ENCODE assay signal across 1 cellular context in the genomic region with DNA sequence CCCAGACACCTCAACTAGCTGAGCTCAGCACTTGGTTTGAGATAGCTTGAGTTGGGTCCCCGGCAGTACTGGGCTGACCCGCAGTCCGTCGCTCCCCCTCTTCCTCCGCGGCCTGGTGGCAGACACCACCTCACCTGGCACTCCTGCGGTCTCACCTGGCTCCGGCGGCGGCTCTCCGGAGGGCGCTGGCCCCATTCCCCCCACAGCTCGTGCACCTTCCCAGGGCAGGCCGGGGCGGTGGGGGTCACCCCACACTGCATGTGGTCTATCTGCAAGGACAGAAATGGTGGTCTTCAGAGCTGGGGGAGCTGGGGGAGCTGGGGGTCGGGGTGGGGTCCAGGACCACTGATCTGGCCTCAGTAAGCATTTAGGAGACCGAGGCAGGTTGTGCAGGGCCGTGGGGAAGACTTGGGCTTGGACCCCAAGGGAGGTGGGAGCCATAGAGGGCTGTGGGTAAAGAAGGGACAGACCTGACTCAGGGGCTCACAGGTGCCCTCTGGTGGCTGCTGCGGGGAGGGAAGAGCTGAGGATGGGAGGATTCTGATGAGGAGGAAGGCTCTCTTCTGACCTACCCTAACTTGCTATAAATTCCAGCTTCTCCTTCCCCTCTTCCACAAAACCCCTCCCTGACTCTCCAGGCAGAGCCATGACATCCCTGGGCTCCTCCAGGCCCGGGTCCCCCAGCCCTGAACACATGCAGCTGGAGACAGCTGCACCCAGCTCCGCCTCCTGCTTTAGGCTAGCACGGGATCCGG.
A peak's percentile ranks its signal among the peaks of the same experiment; 100 is the strongest.
TF ChIP-seq lines count a peak whose summit lies in the region.

No MANE protein-coding gene starts in this region.

TF ChIP-seq in A549, 52 proteins besides CTCF, POLR2A, EP300 and RAD21:
- TF ChIP-seq FOSB (CRISPR knock-in tag; IDR thresholded peaks at IDR 0.05): no peak
- peak; percentile 40 for TF ChIP-seq ZFP36 (IDR thresholded peaks at IDR 0.05; ENCODE audit: borderline replicate concordance, partially characterized antibody)
- TF ChIP-seq, protein P1, sequence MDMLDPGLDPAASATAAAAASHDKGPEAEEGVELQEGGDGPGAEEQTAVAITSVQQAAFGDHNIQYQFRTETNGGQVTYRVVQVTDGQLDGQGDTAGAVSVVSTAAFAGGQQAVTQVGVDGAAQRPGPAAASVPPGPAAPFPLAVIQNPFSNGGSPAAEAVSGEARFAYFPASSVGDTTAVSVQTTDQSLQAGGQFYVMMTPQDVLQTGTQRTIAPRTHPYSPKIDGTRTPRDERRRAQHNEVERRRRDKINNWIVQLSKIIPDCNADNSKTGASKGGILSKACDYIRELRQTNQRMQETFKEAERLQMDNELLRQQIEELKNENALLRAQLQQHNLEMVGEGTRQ (IDR thresholded peaks at IDR 0.05): no peak
- TF ChIP-seq ZC3H11A (IDR thresholded peaks at IDR 0.05): no peak
- TF ChIP-seq CHD4 (IDR thresholded peaks at IDR 0.05; ENCODE audit: borderline replicate concordance): no peak
- peak; percentile 38; the same call in 2 of the 3 replicates for TF ChIP-seq SMC3 (IDR thresholded peaks at IDR 0.05)
- no peak for TF ChIP-seq ESRRA (IDR thresholded peaks at IDR 0.05; ENCODE audit: borderline replicate concordance, low read length)
- TF ChIP-seq HOXB5 (CRISPR knock-in tag; IDR thresholded peaks at IDR 0.05): no peak
- TF ChIP-seq, protein P2, sequence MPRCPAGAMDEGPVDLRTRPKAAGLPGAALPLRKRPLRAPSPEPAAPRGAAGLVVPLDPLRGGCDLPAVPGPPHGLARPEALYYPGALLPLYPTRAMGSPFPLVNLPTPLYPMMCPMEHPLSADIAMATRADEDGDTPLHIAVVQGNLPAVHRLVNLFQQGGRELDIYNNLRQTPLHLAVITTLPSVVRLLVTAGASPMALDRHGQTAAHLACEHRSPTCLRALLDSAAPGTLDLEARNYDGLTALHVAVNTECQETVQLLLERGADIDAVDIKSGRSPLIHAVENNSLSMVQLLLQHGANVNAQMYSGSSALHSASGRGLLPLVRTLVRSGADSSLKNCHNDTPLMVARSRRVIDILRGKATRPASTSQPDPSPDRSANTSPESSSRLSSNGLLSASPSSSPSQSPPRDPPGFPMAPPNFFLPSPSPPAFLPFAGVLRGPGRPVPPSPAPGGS (IDR thresholded peaks at IDR 0.05): no peak
TF ChIP-seq in A549: peak in this region for 2.
